Comparison of ENCODE assay signal across 1 cellular context in the genomic region with DNA sequence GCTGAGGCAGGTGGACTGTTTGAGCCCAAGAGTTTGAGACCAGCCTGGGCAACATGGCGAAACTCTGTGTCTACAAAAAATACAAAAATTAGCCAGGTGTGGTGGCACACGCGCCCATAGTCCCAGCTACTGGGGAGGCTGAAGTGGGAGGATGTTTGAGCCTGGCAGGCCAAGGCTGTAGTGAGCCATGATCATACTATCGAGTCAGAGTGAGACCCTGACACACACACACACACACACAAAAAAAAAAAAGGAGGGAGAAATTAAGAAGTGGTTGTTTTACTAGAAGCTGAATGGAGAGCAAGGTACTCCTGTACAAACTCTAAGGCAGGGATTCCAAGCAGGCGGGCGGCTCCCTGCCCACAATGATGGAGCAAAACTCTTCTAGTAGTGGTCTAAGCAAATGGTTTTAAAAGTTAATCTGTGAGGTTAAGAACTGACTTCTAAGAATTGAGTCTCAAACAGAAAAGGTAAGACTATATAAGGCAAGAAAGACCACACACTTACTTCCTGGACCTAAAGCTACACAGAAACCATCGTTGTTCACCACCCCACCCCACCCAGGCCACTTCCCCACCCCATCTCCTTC.
TF ChIP-seq lines count a peak whose summit lies in the region.

No MANE protein-coding gene starts in this region.

TF ChIP-seq in GM23338, 12 proteins besides CTCF, POLR2A, EP300 and RAD21 (continued from another document):
- TF ChIP-seq REST (IDR thresholded peaks at IDR 0.05; ENCODE audit: unreplicated experiment) (no peak), POLR2AphosphoS5 (IDR thresholded peaks at IDR 0.05; ENCODE audit: low read depth) (no peak), EZH2phosphoT487 (IDR thresholded peaks at IDR 0.05; ENCODE audit: unreplicated experiment) (no peak), ETS1 (IDR thresholded peaks at IDR 0.05) (no peak), CREB1 (CRISPR knock-in tag; IDR thresholded peaks at IDR 0.05; ENCODE audit: low read depth) (no peak), NANOG (IDR thresholded peaks at IDR 0.05; ENCODE audit: borderline replicate concordance) (no peak), ZNF331 (CRISPR knock-in tag; IDR thresholded peaks at IDR 0.05; ENCODE audit: low read depth) (no peak)
TF ChIP-seq in GM23338: peak in this region for 0.
